Comparison of ENCODE assay signal across 20 cellular contexts in the genomic region with DNA sequence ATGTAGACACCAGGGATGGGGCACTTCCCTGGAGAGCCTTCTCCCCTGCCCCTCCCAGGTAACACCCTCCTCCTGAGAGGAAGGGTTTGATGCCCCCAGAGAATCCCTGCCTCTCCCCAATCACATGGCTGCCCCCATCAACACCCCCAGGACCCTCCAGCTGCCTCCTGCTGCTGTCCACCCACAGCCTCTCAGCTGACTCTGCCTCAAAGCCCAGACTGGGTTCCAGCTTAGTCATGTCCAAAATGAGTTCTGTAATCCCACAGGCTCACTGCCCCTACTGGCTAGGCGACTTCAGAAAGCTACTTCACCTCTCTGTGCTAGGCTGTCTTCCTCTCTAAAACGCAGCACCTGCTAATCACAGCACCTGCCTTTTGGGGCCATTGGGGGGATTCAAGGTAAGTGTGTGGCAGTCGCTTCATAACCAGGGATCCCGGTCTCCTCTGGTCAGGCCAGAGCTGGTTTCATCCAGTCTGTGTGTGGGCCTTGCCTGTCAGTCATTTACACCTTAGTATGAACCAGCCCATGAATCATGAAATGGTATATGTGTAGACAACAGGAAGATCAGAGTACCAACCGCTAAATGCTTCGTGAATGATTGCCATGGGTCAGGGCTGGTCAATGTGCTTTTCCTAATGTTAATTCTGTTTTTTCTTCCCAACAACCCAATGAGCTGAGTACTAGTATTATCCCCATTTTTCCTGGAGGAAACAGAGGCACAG. TPM values are rescaled to one million over a fixed set of nuclear protein-coding genes. Genes with fewer than 3 reads are reported as not detected.
DNase-seq lines count a peak whose midpoint lies in the region; ATAC-seq, FAIRE-seq and TF ChIP-seq lines count a peak whose summit lies in the region.
"Had no signal": no experiment of that assay in that cellular context is flagged by ENCODE, and none has a peak within 500 bp of the region (broad histone marks: within the 10 kb centered on the region; RNA-seq: fewer than 3 reads in every experiment).

No MANE protein-coding gene starts in this region.

- ATAC-seq in A549 = peak; percentile 33 to 46; a peak in 2 of 6 replicates
- ATAC-seq: activated CD4-positive, CD25-positive, alpha-beta regulatory T cell treated with anti-CD3 and anti-CD28 coated beads, Interleukin-2, amount 50 U/mL, for 24 hours; GM23338 had no signal

- no peak overlapping the region for H3K18ac ChIP-seq in mesenchymal stem cell (ENCODE audit: low read depth in 1 of 2, low read length in 2 of 2)

- H4K91ac ChIP-seq in mesenchymal stem cell (ENCODE audit: low read length) = no peak overlapping the region

- H2AFZ ChIP-seq in mesenchymal stem cell (ENCODE audit: low read depth, low read length) = no peak overlapping the region
- H2AFZ ChIP-seq: GM23338 had no signal

- no peak overlapping the region for H3K27ac ChIP-seq in A549
- H3K27ac ChIP-seq in dorsolateral prefrontal cortex = peak overlapping the region; percentile 79 to 100 (median 99)
- H3K27ac ChIP-seq in mesenchymal stem cell (ENCODE audit: low read length, poor library complexity, severe bottlenecking) = peak overlapping the region; percentile 19
- no peak overlapping the region for H3K27ac ChIP-seq in Peyer's patch
- H3K27ac ChIP-seq: HL-60 had no signal

- no peak for TF ChIP-seq EP300 in A549 (IDR thresholded peaks at IDR 0.05)

- H3K4me3 ChIP-seq in A549 = no peak overlapping the region
- peak overlapping the region in 1 of 59 donors; percentile 44 for H3K4me3 ChIP-seq in dorsolateral prefrontal cortex
- no peak overlapping the region for H3K4me3 ChIP-seq in mesenchymal stem cell (ENCODE audit: insufficient read depth in 1 of 2, low read depth in 1 of 2, low read length in 2 of 2)
- no peak overlapping the region for H3K4me3 ChIP-seq in Peyer's patch
- H3K4me3 ChIP-seq: GM23338, left ventricle myocardium inferior had no signal

- H3K4ac ChIP-seq in mesenchymal stem cell (ENCODE audit: low read depth in 1 of 2, low read length in 2 of 2) = no peak overlapping the region

- intact Hi-C loops in dorsolateral prefrontal cortex (cut with DNase I) = loop anchor here (2.0 to 5.0 kb wide), 2 partner anchors 37 to 40 kb away; a partner anchor contains a TSS

- peak overlapping the region; percentile 69 for H2AK5ac ChIP-seq in mesenchymal stem cell (ENCODE audit: low read length, severe bottlenecking)

- no peak overlapping the region for H3K14ac ChIP-seq in mesenchymal stem cell (ENCODE audit: low read length in 2 of 2)

- H2BK12ac ChIP-seq in mesenchymal stem cell (ENCODE audit: low read length in 2 of 2) = no peak overlapping the region

- H3K27ac Mint-ChIP-seq in IgD-negative memory B cell = peak overlapping the region; percentile 33 to 77 (median 69)
- H3K27ac Mint-ChIP-seq: GM23338 had no signal

- CTCF ChIA-PET in A549 (lab: Yijun Ruan, JAX) = interaction anchor here (0.8 to 4.9 kb wide), 5 partner anchors 11 to 327 kb away, joined by 3 to 32 read pairs (median 5); no protein-coding TSS in a partner anchor

- H4K8ac ChIP-seq in mesenchymal stem cell (ENCODE audit: low read length) = no peak overlapping the region

- H3K9me3 ChIP-seq in A549 = no peaks in the 10 kb centered on the region
- H3K9me3 ChIP-seq in mesenchymal stem cell (ENCODE audit: control insufficient read depth, low read length) = no peaks in the 10 kb centered on the region
- no peaks in the 10 kb centered on the region for H3K9me3 ChIP-seq in Peyer's patch
- H3K9me3 ChIP-seq: left ventricle myocardium inferior had no signal

- TF ChIP-seq CTCF in A549 (IDR thresholded peaks at IDR 0.05) (no peak), dorsolateral prefrontal cortex (IDR thresholded peaks at IDR 0.05 in 54 of 56, conservative IDR thresholded peaks at IDR 0.05 in 2 of 56; ENCODE audit: low read depth in 1 of 56, partially characterized antibody in 56 of 56) (peak in 1 of 56 donors; percentile 9), Peyer's patch (IDR thresholded peaks at IDR 0.05) (no peak)

- peaks cover 4 to 21% of the 10 kb centered on the region in 2 experiments for H3K36me3 ChIP-seq in mesenchymal stem cell (ENCODE audit: control insufficient read depth in 1 of 2, insufficient read depth in 2 of 2, low read depth in 1 of 2, low read length in 2 of 2)
- peaks cover 0 to 22% (median 0%) of the 10 kb centered on the region in 3 donors for H3K36me3 ChIP-seq in Peyer's patch

- H3K4me2 ChIP-seq in A549 = no peak overlapping the region
- no peak overlapping the region for H3K4me2 ChIP-seq in mesenchymal stem cell (ENCODE audit: low read length, poor library complexity, severe bottlenecking)
- H3K4me2 ChIP-seq: GM23338 had no signal

- H3K79me1 ChIP-seq in mesenchymal stem cell (replicated peaks; ENCODE audit: low read length, poor library complexity, severe bottlenecking) = peaks cover 35% of the 10 kb centered on the region

- no peak overlapping the region for H2BK5ac ChIP-seq in mesenchymal stem cell (ENCODE audit: low read depth, low read length, poor library complexity, severe bottlenecking)

- H2BK120ac ChIP-seq in mesenchymal stem cell (ENCODE audit: low read depth, low read length) = no peak overlapping the region

- H3K9me3 Mint-ChIP-seq in IgD-negative memory B cell = no peaks in the 10 kb centered on the region
- H3K9me3 Mint-ChIP-seq: GM23338 had no signal

- 65% methylated on average over 6 of the region's 6 CpGs for WGBS in A549 (ENCODE audit: missing lambda C conversion rate)
- 84% methylated on average over 5 of the region's 6 CpGs for WGBS in mesenchymal stem cell

- peak overlapping the region; percentile 19 for H2BK15ac ChIP-seq in mesenchymal stem cell (ENCODE audit: low read depth, poor library complexity, severe bottlenecking)

- no peaks in the 10 kb centered on the region for H3K27me3 Mint-ChIP-seq in IgD-negative memory B cell

- no peak for DNase-seq in A549 (ENCODE audit: low read depth in 1 of 2, low spot score in 1 of 2)
- DNase-seq in dorsolateral prefrontal cortex = no peak
- no peak for DNase-seq in mesenchymal stem cell
- no peak for DNase-seq in SIG-M5 (lab: John Stamatoyannopoulos, UW)
- no peak for DNase-seq in NCI-H1092 (lab: John Stamatoyannopoulos, UW)
- DNase-seq in T-helper 9 cell = no peak
- no peak for DNase-seq in Peyer's patch
- DNase-seq: ACHN; activated CD8-positive, alpha-beta memory T cell treated with anti-CD3 and anti-CD28 coated beads, Interleukin-2, amount 50 U/mL, for 48 hours; DMS79; left ventricle myocardium inferior; NCI-H2171; stimulated activated CD4-positive, alpha-beta T cell treated with anti-CD3 and anti-CD28 coated beads, Interleukin-12 subunit alpha, Interleukin-12 subunit beta, amount 100 ng/mL, for 4 hours; SW 1271; trophoblast cell had no signal

- H3K27me3 ChIP-seq in dorsolateral prefrontal cortex = no peaks in the 10 kb centered on the region
- H3K27me3 ChIP-seq in mesenchymal stem cell (ENCODE audit: control insufficient read depth in 1 of 2, insufficient read depth in 1 of 2, low read length in 2 of 2) = no peaks in the 10 kb centered on the region
- H3K27me3 ChIP-seq in Peyer's patch = no peaks in the 10 kb centered on the region

- TF ChIP-seq RAD21 in A549 (conservative IDR thresholded peaks at IDR 0.05 in 1 of 2, IDR thresholded peaks at IDR 0.05 in 1 of 2) = no peak

- POLR2A ChIA-PET in A549 (lab: Yijun Ruan, JAX) = no interaction called here

- H3K23ac ChIP-seq in mesenchymal stem cell (ENCODE audit: low read length in 2 of 2) = no peak overlapping the region

- no peaks in the 10 kb centered on the region for H3K4me1 ChIP-seq in A549
- H3K4me1 ChIP-seq in mesenchymal stem cell (ENCODE audit: control insufficient read depth, insufficient read depth, low read depth, low read length) = peaks cover 42% of the 10 kb centered on the region
- H3K4me1 ChIP-seq in Peyer's patch = no peaks in the 10 kb centered on the region

- H3K36me3 Mint-ChIP-seq in IgD-negative memory B cell = peaks cover 1% of the 10 kb centered on the region

- H3K9ac ChIP-seq in mesenchymal stem cell (ENCODE audit: low read length) = no peak overlapping the region

- FAIRE-seq in A549 (lab: Jason Lieb, UNC) = no peak

- H3K4me3 Mint-ChIP-seq in IgD-negative memory B cell = peak overlapping the region in 1 of 4 donors; percentile 54
- H3K4me3 Mint-ChIP-seq: GM23338 had no signal

- H3K4me1 Mint-ChIP-seq in IgD-negative memory B cell = peaks cover 26 to 35% (median 33%) of the 10 kb centered on the region in 3 donors
- H3K4me1 Mint-ChIP-seq: GM23338 had no signal

- TF ChIP-seq POLR2A in A549 (IDR thresholded peaks at IDR 0.05; ENCODE audit: low read length) (no peak), Peyer's patch (IDR thresholded peaks at IDR 0.05) (no peak)

RNA-seq across cellular contexts. Expression of a gene that starts 40.4 kb away (rescaled TPM):
- 2.9 and 3.1 TPM in 2 replicates for polyA plus RNA-seq in A549 (2011; rRNA removed)
- polyA plus RNA-seq in A549 (2012; cell fraction: cytosol; rRNA removed) = 2.8 and 5.0 TPM in 2 replicates
- polyA plus RNA-seq in A549 (2012; cell fraction: nucleus; rRNA removed) = 5.0 and 7.6 TPM in 2 replicates
- 4.3 to 6.1 TPM (median 4.5 TPM) in 3 replicates for polyA plus RNA-seq in A549 (2017; fragmentation: RNase III; extraction: RNeasy Plus Mini Kit Qiagen cat#74134 plus additional on column Dnase treatment)
- polyA minus RNA-seq in A549 (2011; rRNA and poly(A)+ RNA removed) = 5.3 and 9.9 TPM in 2 replicates
- polyA plus RNA-seq in IgD-negative memory B cell = 196 TPM
- total RNA-seq in dorsolateral prefrontal cortex = 100 to 1,000 TPM in 2 of 120 experiments, 10 to 100 TPM in 118; 13.9 to 125 (median 40.5) TPM
- polyA plus RNA-seq in mesenchymal stem cell (2013, experiment 1 of 2) = 7.4 TPM
- 7.9 TPM for polyA plus RNA-seq in mesenchymal stem cell (2013, experiment 2 of 2)
- 10 to 100 TPM; 17.6 to 47.9 (median 22.9) TPM for total RNA-seq in Peyer's patch

RNA-seq across cellular contexts. Expression of a gene that starts 52.2 kb away (rescaled TPM):
- polyA plus RNA-seq in A549 (2011; rRNA removed) (not detected in 2 replicates), A549 (2017; fragmentation: RNase III; extraction: RNeasy Plus Mini Kit Qiagen cat#74134 plus additional on column Dnase treatment) (not detected in 3 replicates), IgD-negative memory B cell (not detected)
- polyA plus RNA-seq in A549 (2012; cell fraction: cytosol; rRNA removed) = 0.04 TPM in 1 of 2 replicates, not detected in the other
- not detected in 2 replicates for polyA plus RNA-seq in A549 (2012; cell fraction: nucleus; rRNA removed)
- 0.21 TPM in 1 of 2 replicates, not detected in the other for polyA minus RNA-seq in A549 (2011; rRNA and poly(A)+ RNA removed)
- total RNA-seq in dorsolateral prefrontal cortex (1 to 10 TPM in 11 of 120 experiments, under 1 TPM in 26, not detected in 83; 0.38 to 2.2 (median 0.64) TPM), Peyer's patch (not detected)
- polyA plus RNA-seq in mesenchymal stem cell (2013, experiment 1 of 2) = not detected
- not detected for polyA plus RNA-seq in mesenchymal stem cell (2013, experiment 2 of 2)
- total RNA-seq: glomerular endothelial cell, GM23338, left ventricle myocardium inferior had no signal
- polyA plus RNA-seq: GM23338 had no signal

RNA-seq across cellular contexts. Expression of a gene that starts 56.7 kb away (rescaled TPM):
- polyA plus RNA-seq in A549 (2011; rRNA removed) (0.06 and 0.26 TPM in 2 replicates), A549 (2017; fragmentation: RNase III; extraction: RNeasy Plus Mini Kit Qiagen cat#74134 plus additional on column Dnase treatment) (0.21 to 0.30 TPM (median 0.28 TPM) in 3 replicates), IgD-negative memory B cell (not detected)
- 0.29 and 0.48 TPM in 2 replicates for polyA plus RNA-seq in A549 (2012; cell fraction: cytosol; rRNA removed)
- polyA plus RNA-seq in A549 (2012; cell fraction: nucleus; rRNA removed) = 0.70 and 0.84 TPM in 2 replicates
- 0.50 and 0.88 TPM in 2 replicates for polyA minus RNA-seq in A549 (2011; rRNA and poly(A)+ RNA removed)
- total RNA-seq in dorsolateral prefrontal cortex (10 to 100 TPM in 1 of 120 experiments, 1 to 10 TPM in 100, under 1 TPM in 18, not detected in 1; 0.46 to 11.7 (median 2.2) TPM), Peyer's patch (1 to 10 TPM in 2 of 4 donors, under 1 TPM in 1, not detected in 1; 0.94 to 2.6 (median 2.4) TPM)
- 48.8 TPM for polyA plus RNA-seq in mesenchymal stem cell (2013, experiment 1 of 2)
- polyA plus RNA-seq in mesenchymal stem cell (2013, experiment 2 of 2) = 49.1 TPM

Comparison
In these comparisons a context has a peak if more than half of its experiments do, and no peak if none do; other contexts are left out.
1. H3K27ac ChIP-seq: peak in dorsolateral prefrontal cortex (59 of 59) and mesenchymal stem cell (single experiment); none in A549 (0 of 2) and Peyer's patch (0 of 4).